Comparison of ENCODE assay signal across 17 cellular contexts in the genomic region with DNA sequence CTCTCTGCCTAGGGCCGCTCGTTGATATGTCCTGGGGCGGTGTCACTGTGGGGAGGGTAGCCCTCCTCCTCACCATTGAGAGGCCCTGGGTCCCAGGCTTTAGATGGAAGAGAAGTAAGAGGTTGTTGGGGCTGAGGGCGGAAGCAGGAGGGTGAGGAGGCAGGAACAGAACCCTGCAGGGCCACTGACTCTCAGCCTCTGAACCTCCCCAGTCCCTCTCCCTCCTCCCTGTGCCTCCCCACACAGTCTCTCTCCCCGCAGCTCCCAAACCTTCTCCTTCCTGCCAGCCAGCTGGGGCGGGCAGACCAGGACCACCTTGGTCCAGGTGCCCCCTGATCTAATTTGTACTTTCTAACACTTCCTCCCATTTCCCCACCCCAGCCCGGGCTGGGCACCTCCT. TPM values are rescaled to one million over a fixed set of nuclear protein-coding genes. Genes with fewer than 3 reads are reported as not detected.
"Had no signal": no experiment of that assay in that cellular context is flagged by ENCODE, and none has a peak within 500 bp of the region (broad histone marks: within the 10 kb centered on the region; RNA-seq: fewer than 3 reads in every experiment).

No MANE protein-coding gene starts in this region.

- H3K27ac ChIP-seq: body of pancreas, neutrophil had no signal

- FAIRE-seq: frontal cortex had no signal

- H3K4me3 ChIP-seq: body of pancreas, mucosa of descending colon, suprapubic skin had no signal

- H3K27me3 ChIP-seq: body of pancreas, neutrophil, suprapubic skin had no signal

- H3K36me3 ChIP-seq: neutrophil, suprapubic skin had no signal

- H3K9me3 ChIP-seq: body of pancreas, mucosa of descending colon, neutrophil, suprapubic skin had no signal

- ATAC-seq: activated naive CD4-positive, alpha-beta T cell treated with anti-CD3 and anti-CD28 coated beads, Interleukin-2, amount 50 U/mL, for 72 hours; body of pancreas; left colon; mucosa of descending colon; naive thymus-derived CD4-positive, alpha-beta T cell had no signal

- DNase-seq: activated CD4-positive, alpha-beta memory T cell treated with anti-CD3 and anti-CD28 coated beads for 36 hours; activated CD4-positive, alpha-beta T cell treated with anti-CD3 and anti-CD28 coated beads for 1 hour; activated effector memory CD4-positive, alpha-beta T cell treated with Interleukin-2 at 50 U/mL for 16 hours; activated T-cell treated with anti-CD3 and anti-CD28 coated beads, Interleukin-2, amount 50 U/mL, for 24 hours; effector memory CD4-positive, alpha-beta T cell; head of caudate nucleus; left colon; mucosa of descending colon; naive thymus-derived CD4-positive, alpha-beta T cell; right cardiac atrium had no signal

RNA-seq across cellular contexts. Expression of a gene that starts 14.3 kb away (rescaled TPM):
- total RNA-seq: left colon, lung microvascular endothelial cell had no signal
- polyA plus RNA-seq: naive thymus-derived CD4-positive, alpha-beta T cell had no signal

RNA-seq across cellular contexts. Expression of a gene that starts 44.2 kb away (rescaled TPM):
- total RNA-seq: activated CD4-positive, alpha-beta memory T cell treated with anti-CD3 and anti-CD28 coated beads for 36 hours; activated naive CD4-positive, alpha-beta T cell treated with anti-CD3 and anti-CD28 coated beads, Interleukin-2, amount 50 U/mL, for 72 hours; lung microvascular endothelial cell; naive thymus-derived CD4-positive, alpha-beta T cell; T-helper 1 cell treated with Interleukin-12 subunit alpha and Interleukin-12 subunit beta and Interleukin-4 antibody, amounts not matched to agents 30 ng/mL and 1 ng/mL, for 36 hours had no signal
- polyA plus RNA-seq: naive thymus-derived CD4-positive, alpha-beta T cell had no signal
